ENCODE assay signal across 8 cellular contexts in genomic region chr6:136550330-136551071, GRCh38. TPM values are rescaled to one million over a fixed set of nuclear protein-coding genes. Genes with fewer than 3 reads are reported as not detected.
DNase-seq lines count a peak whose midpoint lies in the region; ATAC-seq and TF ChIP-seq lines count a peak whose summit lies in the region.

Gene MAP7, minus strand, starts transcription at chr6:136550422. Its CDS starts 14 bp downstream, at chr6:136550408.

- H3K27ac Mint-ChIP-seq in HFFc6 = no peak within 1 kb of the TSS
- H3K27ac Mint-ChIP-seq in activated B cell treated with CpG ODN at 0.5 μM for 24 hours = no peak within 1 kb of the TSS

- H3K27ac ChIP-seq in caudate nucleus (ENCODE audit: low read depth, low read length) = no peak within 1 kb of the TSS
- H3K27ac ChIP-seq in layer of hippocampus (ENCODE audit: low read depth, low read length) = peak within 1 kb of the TSS; percentile 59

- POLR2A ChIA-PET in activated B cell treated with CpG ODN at 0.5 μM for 24 hours (lab: Charles Lee) = no interaction called here

- no peaks in the 10 kb centered on the region for H3K27me3 ChIP-seq in layer of hippocampus (ENCODE audit: control insufficient read depth, insufficient read depth, low read length)

- intact Hi-C loops in activated B cell treated with CpG ODN at 0.5 μM for 24 hours (cut with micrococcal nuclease) = loop anchor here (5.0 to 10.0 kb wide), 3 partner anchors 296 to 1096 kb away; partner anchors contain the start of gene MTFR2

- H3K4me3 Mint-ChIP-seq in HFFc6 (peak within 1 kb of the TSS; percentile 68), activated B cell treated with CpG ODN at 0.5 μM for 24 hours (peak within 1 kb of the TSS; percentile 71)

- H3K36me3 Mint-ChIP-seq in HFFc6 (ENCODE audit: low read depth) (no peaks in the 10 kb centered on the region), activated B cell treated with CpG ODN at 0.5 μM for 24 hours (ENCODE audit: low read depth) (peaks cover 5% of the 10 kb centered on the region)

- CTCF ChIA-PET in activated B cell treated with CpG ODN at 0.5 μM for 24 hours (lab: Charles Lee) = interaction anchor here (0.8 to 1.3 kb wide), 2 partner anchors 9 to 242 kb away, joined by 3 to 4 read pairs; partner anchors contain the start of gene MAP3K5

- peak; percentile 81 for ATAC-seq in activated B cell treated with CpG ODN at 0.5 μM for 24 hours (ENCODE audit: low read depth)

- peak; percentile 72 for TF ChIP-seq CTCF in GM12872 (IDR thresholded peaks at IDR 0.05; ENCODE audit: insufficient read depth, low read depth, low read length)
- TF ChIP-seq CTCF in HFFc6 (IDR thresholded peaks at IDR 0.05) = peak; percentile 89
- TF ChIP-seq CTCF in activated B cell treated with CpG ODN at 0.5 μM for 24 hours (IDR thresholded peaks at IDR 0.05) = peak; percentile 78

- H3K27me3 Mint-ChIP-seq in HFFc6 (ENCODE audit: insufficient read depth) (peaks cover 14% of the 10 kb centered on the region), activated B cell treated with CpG ODN at 0.5 μM for 24 hours (peaks cover 32% of the 10 kb centered on the region)

- H3K9me3 Mint-ChIP-seq in HFFc6 (no peaks in the 10 kb centered on the region), activated B cell treated with CpG ODN at 0.5 μM for 24 hours (no peaks in the 10 kb centered on the region)

- H3K4me1 Mint-ChIP-seq in HFFc6 (ENCODE audit: low read depth) (no peaks in the 10 kb centered on the region; the same call in 1 of the 2 replicates), activated B cell treated with CpG ODN at 0.5 μM for 24 hours (peaks cover 9% of the 10 kb centered on the region)

- DNase-seq in HFFc6 (no peak), NCI-H146 (lab: John Stamatoyannopoulos, UW) (peak; percentile 98), activated B cell treated with CpG ODN at 0.5 μM for 24 hours (peak; percentile 63), caudate nucleus (lab: John Stamatoyannopoulos, UW) (peak in 36 of 61 donors; percentile 8 to 86 (median 43)), COLO829 (ENCODE audit: low spot score) (no peak)
- peak; percentile 56 to 63 for DNase-seq in stimulated activated CD4-positive, alpha-beta T cell treated with anti-CD3 and anti-CD28 coated beads, Interleukin-1b, Interleukin-23, amount 100 ng/mL, for 4 hours (ENCODE audit: low read depth in 2 of 2)

RNA-seq across cellular contexts. Expression of gene MAP7, which starts in this region (rescaled TPM):
- total RNA-seq in HFFc6 (2021; fragmentation: NEBNext Ultra II Directional; extraction: Animal tissue kit (Norgen Biotek cat#: 25700)) = under 1 TPM; 0.14 to 0.65 (median 0.51) TPM
- 0.35 and 0.56 TPM in 2 replicates for total RNA-seq in activated B cell treated with CpG ODN at 0.5 μM for 24 hours

Comparison
In these comparisons a context has a peak if more than half of its experiments do, and no peak if none do; other contexts are left out.
1. Peak in DNase-seq and ATAC-seq in activated B cell treated with CpG ODN at 0.5 μM for 24 hours; RNA of the gene not detected or under 1 TPM.
2. DNase-seq: peak in NCI-H146 (single experiment), caudate nucleus (36 of 61) and stimulated activated CD4-positive, alpha-beta T cell treated with anti-CD3 and anti-CD28 coated beads, Interleukin-1b, Interleukin-23, amount 100 ng/mL, for 4 hours (2 of 2); none in HFFc6 (single experiment) and COLO829 (single experiment).
3. Peak in every context shown above with its lines, with median percentiles within 50 percentile points of each other: CTCF ChIP-seq.